ENCODE assay signal across 17 cellular contexts in the genomic region with DNA sequence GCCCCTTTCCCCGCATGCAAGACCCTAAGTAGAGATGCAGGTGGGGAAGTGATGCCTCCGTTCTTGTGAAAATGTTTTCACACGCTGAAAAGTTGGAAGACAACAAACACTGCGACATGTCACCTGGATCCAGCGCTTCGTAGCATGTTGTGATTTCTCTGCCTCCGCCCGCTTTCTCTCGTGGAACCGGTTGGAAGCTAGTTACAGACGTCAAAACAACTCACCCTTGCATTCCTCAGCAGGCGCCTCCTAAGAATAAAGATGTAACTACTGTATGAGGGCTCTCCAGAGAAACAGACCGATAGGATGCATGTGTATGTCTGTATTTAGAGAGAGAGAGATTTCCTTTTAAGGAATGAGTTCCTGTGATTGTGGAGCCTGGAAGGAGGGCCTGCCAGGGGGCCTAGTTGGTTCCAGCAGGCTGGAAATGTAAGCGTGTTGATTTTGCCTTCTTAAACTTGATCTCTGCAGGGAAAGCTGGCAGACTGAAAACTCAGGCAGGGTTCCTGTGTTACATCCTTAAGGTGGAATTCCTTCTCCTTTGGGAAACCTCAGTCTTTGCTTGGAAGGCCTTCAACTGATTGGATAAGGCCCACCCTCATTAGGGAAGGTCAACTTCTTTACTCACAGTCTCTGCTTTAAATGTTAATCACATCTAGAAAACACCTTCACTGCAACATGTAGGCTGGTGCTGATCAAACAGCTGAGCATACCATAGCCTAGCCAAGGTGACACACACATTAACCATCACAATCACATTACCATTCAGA.
DNase-seq lines count a peak whose midpoint lies in the region; ATAC-seq and TF ChIP-seq lines count a peak whose summit lies in the region.
"Had no signal": no experiment of that assay in that cellular context is flagged by ENCODE, and none has a peak within 500 bp of the region (broad histone marks: within the 10 kb centered on the region; RNA-seq: fewer than 3 reads in every experiment).

No MANE protein-coding gene starts in this region.

- no peak for DNase-seq in stimulated activated naive CD8-positive, alpha-beta T cell treated with anti-CD3 and anti-CD28 coated beads, Interleukin-15, Interleukin-2, amounts not matched to agents 100 U/mL and 50 U/mL, for 24 hours
- DNase-seq in stimulated activated naive CD8-positive, alpha-beta T cell treated with anti-CD3 and anti-CD28 coated beads, Interleukin-15, amount 100 ng/mL, for 72 hours = no peak
- DNase-seq in epithelial cell of prostate (ENCODE audit: low read depth, low spot score) (no peak), ovary (no peak), aorta (no peak), NCI-H2107 treated with DMSO at 0.1 percent for 48 hours (lab: John Stamatoyannopoulos, UW; ENCODE audit: unreplicated experiment) (no peak), H4 (ENCODE audit: low spot score) (no peak)
- DNase-seq in activated CD8-positive, alpha-beta memory T cell treated with anti-CD3 and anti-CD28 coated beads, Interleukin-2, amount 50 U/mL, for 48 hours = no peak
- DNase-seq: activated CD8-positive, alpha-beta T cell treated with anti-CD3 and anti-CD28 coated beads for 36 hours; activated naive CD4-positive, alpha-beta T cell treated with Interleukin-2 at 50 U/mL for 16 hours; Calu3; HFFc6; NCI-H2029; substantia nigra; T1000 had no signal

- no peak for TF ChIP-seq EP300 in ovary (IDR thresholded peaks at IDR 0.05)

- no peak for TF ChIP-seq CTCF in ovary (IDR thresholded peaks at IDR 0.05)

- H3K9me3 ChIP-seq in ovary = no peaks in the 10 kb centered on the region
- no peaks in the 10 kb centered on the region for H3K9me3 ChIP-seq in aorta (ENCODE audit: control insufficient read depth, low read length)

- no peak overlapping the region for H3K27ac Mint-ChIP-seq in stimulated activated naive CD8-positive, alpha-beta T cell treated with anti-CD3 and anti-CD28 coated beads, Interleukin-15, amount 100 ng/mL, for 72 hours
- H3K27ac Mint-ChIP-seq: activated CD8-positive, alpha-beta T cell treated with anti-CD3 and anti-CD28 coated beads for 36 hours; HFFc6 had no signal

- WGBS in ovary, 3 donors = 19 to 36% (median 19%) methylated on average over 14 of the region's 14 CpGs
- WGBS in aorta, 2 donors = 4 to 14% methylated on average over 14 of the region's 14 CpGs

- H3K27me3 ChIP-seq in ovary = no peaks in the 10 kb centered on the region
- H3K27me3 ChIP-seq in aorta (ENCODE audit: control insufficient read depth in 1 of 2, insufficient read depth in 2 of 2, low read length in 1 of 2) = no peaks in the 10 kb centered on the region

- intact Hi-C loops in ovary (cut with DNase I) = no loop called here
- intact Hi-C loops in aorta (cut with DNase I) = loop anchor here in 1 of 2 donors (2.0 to 5.0 kb wide), 2 partner anchors 43 to 462 kb away; no protein-coding TSS in a partner anchor

- no peak overlapping the region for H3K4me3 Mint-ChIP-seq in stimulated activated naive CD8-positive, alpha-beta T cell treated with anti-CD3 and anti-CD28 coated beads, Interleukin-15, amount 100 ng/mL, for 72 hours
- H3K4me3 Mint-ChIP-seq: activated CD8-positive, alpha-beta T cell treated with anti-CD3 and anti-CD28 coated beads for 36 hours; HFFc6 had no signal

- H3K4me1 Mint-ChIP-seq in stimulated activated naive CD8-positive, alpha-beta T cell treated with anti-CD3 and anti-CD28 coated beads, Interleukin-15, amount 100 ng/mL, for 72 hours = peaks cover 18% of the 10 kb centered on the region

- H3K27me3 Mint-ChIP-seq in stimulated activated naive CD8-positive, alpha-beta T cell treated with anti-CD3 and anti-CD28 coated beads, Interleukin-15, amount 100 ng/mL, for 72 hours = peaks cover 35% of the 10 kb centered on the region

- H3K9me3 Mint-ChIP-seq in stimulated activated naive CD8-positive, alpha-beta T cell treated with anti-CD3 and anti-CD28 coated beads, Interleukin-15, amount 100 ng/mL, for 72 hours = peaks cover 0 to 7% of the 10 kb centered on the region in 2 donors
- H3K9me3 Mint-ChIP-seq: activated CD8-positive, alpha-beta T cell treated with anti-CD3 and anti-CD28 coated beads for 36 hours; central memory CD8-positive, alpha-beta T cell; HFFc6 had no signal

- H3K36me3 ChIP-seq in ovary = no peaks in the 10 kb centered on the region
- H3K36me3 ChIP-seq in aorta (ENCODE audit: control insufficient read depth in 1 of 2, insufficient read depth in 2 of 2, low read length in 1 of 2) = no peaks in the 10 kb centered on the region

- H3K4me1 ChIP-seq in ovary (ENCODE audit: insufficient read depth) (no peaks in the 10 kb centered on the region), aorta (ENCODE audit: control insufficient read depth in 1 of 2, insufficient read depth in 2 of 2, low read length in 2 of 2) (peaks cover 3 to 8% of the 10 kb centered on the region in 2 donors)

- H3K27ac ChIP-seq in epithelial cell of prostate (peak overlapping the region; percentile 45), ovary (no peak overlapping the region), aorta (ENCODE audit: low read depth in 1 of 2, low read length in 2 of 2) (peak overlapping the region; percentile 91 to 93)
- H3K27ac ChIP-seq: HL-60 had no signal

- no peak for TF ChIP-seq POLR2A in ovary (IDR thresholded peaks at IDR 0.05)

- ATAC-seq in stimulated activated naive CD8-positive, alpha-beta T cell treated with anti-CD3 and anti-CD28 coated beads, Interleukin-15, Interleukin-2, amounts not matched to agents 100 U/mL and 50 U/mL, for 24 hours = peak; percentile 17
- no peak for ATAC-seq in stimulated activated naive CD8-positive, alpha-beta T cell treated with anti-CD3 and anti-CD28 coated beads, Interleukin-15, amount 100 ng/mL, for 72 hours
- ATAC-seq in aorta (ENCODE audit: low FRiP score) = peak; percentile 66
- ATAC-seq: activated CD8-positive, alpha-beta T cell treated with anti-CD3 and anti-CD28 coated beads for 36 hours had no signal

- H3K4me3 ChIP-seq in ovary (peak overlapping the region; percentile 33), aorta (ENCODE audit: low read length in 2 of 2) (peak overlapping the region; percentile 4 to 10)

Comparison
In these comparisons a context has a peak if more than half of its experiments do, and no peak if none do; other contexts are left out.
1. H3K27ac ChIP-seq: peak in epithelial cell of prostate (single experiment) and aorta (2 of 2); none in ovary (0 of 2).